ENCODE assay signal across 17 cellular contexts in the genomic region with DNA sequence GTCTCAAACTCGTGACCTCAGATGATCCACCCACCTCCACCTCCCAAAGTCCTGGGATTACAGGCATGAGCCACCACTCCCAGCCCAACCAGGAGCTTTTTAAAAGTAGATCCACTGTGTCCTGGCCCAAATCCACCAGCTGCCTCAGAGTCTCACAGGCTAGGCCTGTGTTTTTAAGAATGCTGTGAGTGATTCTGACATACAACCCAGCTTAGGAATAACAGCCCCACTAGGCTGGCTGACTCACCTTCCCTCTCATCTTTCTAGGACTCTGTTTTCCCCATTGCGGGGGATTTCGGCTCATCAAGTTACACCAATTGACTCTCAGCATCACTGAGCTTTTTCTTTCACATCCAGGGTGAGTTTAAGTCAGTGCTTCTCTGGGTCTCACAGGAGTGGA.
A peak's percentile ranks its signal among the peaks of the same experiment; 100 is the strongest.
DNase-seq lines count a peak whose midpoint lies in the region; FAIRE-seq and TF ChIP-seq lines count a peak whose summit lies in the region.
"Had no signal": no experiment of that assay in that cellular context is flagged by ENCODE, and none has a peak within 500 bp of the region (broad histone marks: within the 10 kb centered on the region; RNA-seq: fewer than 3 reads in every experiment).

No MANE protein-coding gene starts in this region.

- peak; percentile 64 for FAIRE-seq in RCC 7860 (lab: Jason Lieb, UNC)

- TF ChIP-seq CTCF in fibroblast of lung (conservative IDR thresholded peaks at IDR 0.05 in 1 of 2, IDR thresholded peaks at IDR 0.05 in 1 of 2; ENCODE audit: low read depth in 1 of 2, low read length in 2 of 2): no peak
- no peak for TF ChIP-seq CTCF in osteoblast (IDR thresholded peaks at IDR 0.05; ENCODE audit: extremely low read depth, low read depth, low read length)

- H3K9me3 ChIP-seq in fibroblast of lung (ENCODE audit: control insufficient read depth, insufficient read depth, low read depth, low read length) (no peaks in the 10 kb centered on the region), osteoblast (ENCODE audit: low read depth, low read length) (no peaks in the 10 kb centered on the region)

- H3K4me1 ChIP-seq in fibroblast of lung (ENCODE audit: control insufficient read depth, extremely low read depth, insufficient read depth, low read length) (peaks cover 12% of the 10 kb centered on the region), osteoblast (ENCODE audit: insufficient read depth, low read length) (peaks cover 29% of the 10 kb centered on the region)

- no peaks in the 10 kb centered on the region for H3K36me3 Mint-ChIP-seq in activated T-cell treated with anti-CD3 and anti-CD28 coated beads, Interleukin-2, amount 50 U/mL, for 24 hours (ENCODE audit: low read depth)
- H3K36me3 Mint-ChIP-seq: stimulated activated memory B cell treated with anti-CD40 and anti-IgM and Interleukin-4, amounts not matched to agents 10 μg/mL and 1 μg/mL and 100 μg/mL, for 72 hours had no signal

- H3K4me2 ChIP-seq in fibroblast of lung (ENCODE audit: extremely low read depth, insufficient read depth, low read length) (no peak overlapping the region), osteoblast (ENCODE audit: insufficient read depth, low read length) (peak overlapping the region; percentile 24)

- no peak overlapping the region for H2AFZ ChIP-seq in fibroblast of lung (ENCODE audit: low read length)
- H2AFZ ChIP-seq in osteoblast (ENCODE audit: low read length): no peak overlapping the region

- H4K20me1 ChIP-seq in fibroblast of lung (ENCODE audit: control insufficient read depth, extremely low read depth, insufficient read depth, low read length) (no peaks in the 10 kb centered on the region), osteoblast (ENCODE audit: insufficient read depth, low read length) (no peaks in the 10 kb centered on the region)

- H3K9ac ChIP-seq in fibroblast of lung (ENCODE audit: insufficient read depth, low read length): no peak overlapping the region

- no peak overlapping the region for H3K27ac Mint-ChIP-seq in activated T-cell treated with anti-CD3 and anti-CD28 coated beads, Interleukin-2, amount 50 U/mL, for 24 hours
- H3K27ac Mint-ChIP-seq: activated T-helper 2 cell treated with anti-CD3 and anti-CD28 coated beads, Interferon-gamma antibody, Interleukin-2, Interleukin-4, amounts not matched to agents 10 μg/mL and 5 μg/mL and 100 μg/mL, durations not matched to agents 14 hours and 24 hours and 36 hours; stimulated activated memory B cell treated with anti-CD40 and anti-IgM and Interleukin-4, amounts not matched to agents 10 μg/mL and 1 μg/mL and 100 μg/mL, for 72 hours had no signal

- H3K27me3 ChIP-seq in fibroblast of lung (ENCODE audit: control insufficient read depth, insufficient read depth, low read length) (no peaks in the 10 kb centered on the region), osteoblast (ENCODE audit: insufficient read depth, low read length) (no peaks in the 10 kb centered on the region)

- H3K27ac ChIP-seq in fibroblast of lung (ENCODE audit: insufficient read depth, low read length): peak overlapping the region; percentile 4
- H3K27ac ChIP-seq in osteoblast (ENCODE audit: low read depth, low read length): peak overlapping the region; percentile 1
- H3K27ac ChIP-seq: C4-2B, epithelial cell of prostate had no signal

- H3K36me3 ChIP-seq in fibroblast of lung (ENCODE audit: control insufficient read depth, insufficient read depth, low read length) (no peaks in the 10 kb centered on the region), osteoblast (ENCODE audit: insufficient read depth, low read length) (no peaks in the 10 kb centered on the region)

- DNase-seq in EL: peak; percentile 68
- peak; percentile 57 for DNase-seq in RCC 7860 (ENCODE audit: low spot score)
- DNase-seq in fibroblast of lung (ENCODE audit: low read depth in 2 of 2): peak; percentile 73 to 91
- DNase-seq in osteoblast (ENCODE audit: insufficient read length, low spot score, missing footprints): peak; percentile 93
- DNase-seq in activated T-cell treated with anti-CD3 and anti-CD28 coated beads, Interleukin-2, amount 50 U/mL, for 24 hours: no peak
- DNase-seq in NCI-H1105 (lab: John Stamatoyannopoulos, UW): no peak
- DNase-seq in NCI-H1694 (lab: John Stamatoyannopoulos, UW): no peak
- no peak for DNase-seq in HuH-7 (ENCODE audit: low spot score)
- DNase-seq: caudate nucleus; NCI-H1436; NCI-H526 treated with DMSO at 0.1 percent for 48 hours; Right ventricle myocardium superior; stimulated activated CD4-positive, alpha-beta T cell treated with anti-CD3 and anti-CD28 coated beads, Interleukin-4, amount 100 ng/mL, for 24 hours had no signal

- no peak overlapping the region for H3K4me3 ChIP-seq in fibroblast of lung (replicated peaks in 1 of 4; ENCODE audit: control extremely low read depth in 1 of 4, insufficient read depth in 1 of 4, low read depth in 3 of 4, low read length in 4 of 4)
- H3K4me3 ChIP-seq in osteoblast (ENCODE audit: insufficient read depth, low read length): no peak overlapping the region

- H3K27me3 Mint-ChIP-seq in activated T-cell treated with anti-CD3 and anti-CD28 coated beads, Interleukin-2, amount 50 U/mL, for 24 hours: no peaks in the 10 kb centered on the region

- H3K4me3 Mint-ChIP-seq in activated T-cell treated with anti-CD3 and anti-CD28 coated beads, Interleukin-2, amount 50 U/mL, for 24 hours: no peak overlapping the region
- H3K4me3 Mint-ChIP-seq: stimulated activated memory B cell treated with anti-CD40 and anti-IgM and Interleukin-4, amounts not matched to agents 10 μg/mL and 1 μg/mL and 100 μg/mL, for 72 hours had no signal

- H3K79me2 ChIP-seq in fibroblast of lung (ENCODE audit: control insufficient read depth, insufficient read depth, low read length) (no peaks in the 10 kb centered on the region), osteoblast (ENCODE audit: insufficient read depth, low read length) (no peaks in the 10 kb centered on the region)

- no peaks in the 10 kb centered on the region for H3K4me1 Mint-ChIP-seq in activated T-cell treated with anti-CD3 and anti-CD28 coated beads, Interleukin-2, amount 50 U/mL, for 24 hours (ENCODE audit: low read depth)
- H3K4me1 Mint-ChIP-seq: stimulated activated memory B cell treated with anti-CD40 and anti-IgM and Interleukin-4, amounts not matched to agents 10 μg/mL and 1 μg/mL and 100 μg/mL, for 72 hours had no signal

- H3K9me3 Mint-ChIP-seq in activated T-cell treated with anti-CD3 and anti-CD28 coated beads, Interleukin-2, amount 50 U/mL, for 24 hours: peaks cover 2% of the 10 kb centered on the region
- H3K9me3 Mint-ChIP-seq: activated T-helper 2 cell treated with anti-CD3 and anti-CD28 coated beads, Interferon-gamma antibody, Interleukin-2, Interleukin-4, amounts not matched to agents 10 μg/mL and 5 μg/mL and 100 μg/mL, durations not matched to agents 14 hours and 24 hours and 36 hours had no signal

Comparison
In these comparisons a context has a peak if more than half of its experiments do, and no peak if none do; other contexts are left out.
1. DNase-seq: peak in EL (single experiment), RCC 7860 (single experiment), fibroblast of lung (2 of 2) and osteoblast (single experiment); none in activated T-cell treated with anti-CD3 and anti-CD28 coated beads, Interleukin-2, amount 50 U/mL, for 24 hours (single experiment), NCI-H1105 (single experiment), NCI-H1694 (single experiment) and HuH-7 (single experiment).